Comparison of ENCODE assay signal across 1 cellular context in genomic region chr4:137635596-137635995, GRCh38.
TF ChIP-seq lines count a peak whose summit lies in the region.

No MANE protein-coding gene starts in this region.

TF ChIP-seq in SK-N-SH treated with all-trans-retinoic acid at 6 μM for 48 hours, 23 proteins besides CTCF, POLR2A, EP300 and RAD21 (continued from another document):
- no peak for TF ChIP-seq ZNF70 (CRISPR knock-in tag; IDR thresholded peaks at IDR 0.05)
- no peak for TF ChIP-seq POU6F1 (CRISPR knock-in tag; IDR thresholded peaks at IDR 0.05; ENCODE audit: borderline replicate concordance, low read depth)
- no peak for TF ChIP-seq RARB (CRISPR knock-in tag; IDR thresholded peaks at IDR 0.05)
- no peak for TF ChIP-seq ZNF8 (CRISPR knock-in tag; IDR thresholded peaks at IDR 0.05)
- no peak for TF ChIP-seq ZFP30 (CRISPR knock-in tag; IDR thresholded peaks at IDR 0.05)
- no peak for TF ChIP-seq TOX (CRISPR knock-in tag; IDR thresholded peaks at IDR 0.05; ENCODE audit: borderline replicate concordance)
- TF ChIP-seq GLIS3 (CRISPR knock-in tag; IDR thresholded peaks at IDR 0.05): no peak
- TF ChIP-seq SNAI2 (CRISPR knock-in tag; IDR thresholded peaks at IDR 0.05): no peak
- no peak for TF ChIP-seq TCF4 (CRISPR knock-in tag; IDR thresholded peaks at IDR 0.05; ENCODE audit: borderline replicate concordance)
- no peak for TF ChIP-seq PATZ1 (CRISPR knock-in tag; IDR thresholded peaks at IDR 0.05; ENCODE audit: borderline replicate concordance)
- no peak for TF ChIP-seq ARNTL (CRISPR knock-in tag; IDR thresholded peaks at IDR 0.05; ENCODE audit: borderline replicate concordance, low read depth)
- TF ChIP-seq CSRNP3 (CRISPR knock-in tag; IDR thresholded peaks at IDR 0.05): no peak
